Comparison of ENCODE assay signal across 26 cellular contexts in the genomic region with DNA sequence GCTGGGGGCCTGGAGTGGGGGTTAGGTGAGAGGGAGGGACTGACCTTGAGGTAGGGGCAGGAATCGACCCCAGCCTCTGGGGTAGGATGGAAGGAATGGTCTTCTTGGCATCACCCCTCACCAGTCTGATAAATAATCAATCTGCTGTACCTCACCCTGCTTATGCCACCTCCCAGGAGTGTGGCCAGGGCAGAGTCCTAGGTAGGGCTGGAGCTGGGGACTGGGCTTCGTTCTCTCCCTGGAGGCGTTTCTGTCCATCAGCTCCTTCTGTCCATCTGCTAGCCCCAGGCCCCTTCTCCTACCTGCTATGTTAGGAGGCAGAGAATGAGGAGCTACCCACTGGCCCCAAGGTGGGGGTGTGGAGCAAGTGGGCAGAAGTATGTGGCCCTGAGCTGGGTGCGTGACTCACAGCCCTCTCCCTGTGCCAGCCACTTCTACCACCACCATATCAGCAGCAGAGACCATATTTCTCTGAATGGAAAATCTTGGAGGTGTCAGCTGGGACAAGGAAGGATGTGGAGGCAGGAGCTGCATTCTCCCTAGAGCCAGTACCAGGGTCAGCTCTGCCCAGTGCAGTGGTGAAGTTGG. TPM values are rescaled to one million over a fixed set of nuclear protein-coding genes. Genes with fewer than 3 reads are reported as not detected.
DNase-seq lines count a peak whose midpoint lies in the region; ATAC-seq, FAIRE-seq and TF ChIP-seq lines count a peak whose summit lies in the region.
"Had no signal": no experiment of that assay in that cellular context is flagged by ENCODE, and none has a peak within 500 bp of the region (broad histone marks: within the 10 kb centered on the region; RNA-seq: fewer than 3 reads in every experiment).

No MANE protein-coding gene starts in this region.

- H3K4me3 Mint-ChIP-seq in brain (no peak overlapping the region), chondrocyte (ENCODE audit: unreplicated experiment) (no peak overlapping the region)
- H3K4me3 Mint-ChIP-seq: activated CD4-positive, alpha-beta T cell treated with anti-CD3 and anti-CD28 coated beads, Interleukin-2, amount 10 ng/mL, durations not matched to agents 24 days and 14 days; activated T-helper 1 cell treated with anti-CD3 and anti-CD28 coated beads, Interleukin-12 subunit alpha, Interleukin-12 subunit beta, Interleukin-2, Interleukin-4 antibody, amounts not matched to agents 30 ng/mL and 10 ng/mL and 1 ng/mL, durations not matched to agents 14 hours and 24 hours and 36 hours; CD4-positive, alpha-beta memory T cell; T-helper 1 cell treated with Interleukin-12 subunit alpha and Interleukin-12 subunit beta and Interleukin-4 antibody, amounts not matched to agents 30 μg/mL and 1 μg/mL, for 36 hours had no signal

- H3K27ac Mint-ChIP-seq in brain (peak overlapping the region in 3 of 5 experiments; percentile 63 to 89 (median 72)), chondrocyte (ENCODE audit: unreplicated experiment) (no peak overlapping the region)
- H3K27ac Mint-ChIP-seq: activated CD4-positive, alpha-beta T cell treated with anti-CD3 and anti-CD28 coated beads, Interleukin-2, amount 10 ng/mL, durations not matched to agents 24 days and 14 days; activated T-helper 1 cell treated with anti-CD3 and anti-CD28 coated beads, Interleukin-12 subunit alpha, Interleukin-12 subunit beta, Interleukin-2, Interleukin-4 antibody, amounts not matched to agents 30 ng/mL and 10 ng/mL and 1 ng/mL, durations not matched to agents 14 hours and 24 hours and 36 hours; T-helper 1 cell treated with Interleukin-12 subunit alpha and Interleukin-12 subunit beta and Interleukin-4 antibody, amounts not matched to agents 30 μg/mL and 1 μg/mL, for 36 hours had no signal

- H3K4me2 ChIP-seq in HepG2 (ENCODE audit: low read depth, low read length): peak overlapping the region; percentile 38; the same call in 1 of the 2 replicates
- H3K4me2 ChIP-seq: KMS-11 had no signal

- H3K27ac ChIP-seq in HepG2 (ENCODE audit: extremely low read length, insufficient read depth, low read length) (no peak overlapping the region), caudate nucleus (ENCODE audit: low read depth, low read length) (no peak overlapping the region)
- H3K27ac ChIP-seq: KMS-11, lower lobe of right lung, psoas muscle, skin epidermis, upper lobe of right lung had no signal

- TF ChIP-seq RAD21 in HepG2 (CRISPR knock-in tag; IDR thresholded peaks at IDR 0.05): no peak

- peak; percentile 10; the same call in 1 of the 3 replicates for ATAC-seq in HepG2
- ATAC-seq in HG03342 (IDR thresholded peaks at IDR 0.05; ENCODE audit: unreplicated experiment): no peak
- ATAC-seq: upper lobe of right lung had no signal

- no peak overlapping the region for H2AFZ ChIP-seq in HepG2 (ENCODE audit: low read length)

- no peak overlapping the region for H3K9ac ChIP-seq in HepG2 (ENCODE audit: insufficient read depth, low read depth, low read length)
- H3K9ac ChIP-seq: KMS-11 had no signal

- H3K27me3 ChIP-seq in HepG2 (ENCODE audit: control insufficient read depth in 1 of 2, insufficient read depth in 2 of 2, low read length in 2 of 2): peaks cover 2 to 7% of the 10 kb centered on the region in 2 experiments; a peak in 2 of 5 replicates

- no peak for FAIRE-seq in HepG2 (lab: Jason Lieb, UNC)
- FAIRE-seq: islet of Langerhans had no signal

- TF ChIP-seq EP300 in HepG2 (IDR thresholded peaks at IDR 0.05; ENCODE audit: low read depth in 2 of 2, low read length in 2 of 2) (no peak), HepG2 (CRISPR knock-in tag; IDR thresholded peaks at IDR 0.05; ENCODE audit: borderline replicate concordance) (no peak)

- in situ Hi-C loops in ACHN (cut with HindIII; ENCODE audit: low pct_ligation_motif_present, low pct_unique_long_range_greater_than_20kb, low sequenced_read_pairs): no loop called here
- in situ Hi-C loops in HepG2 (cut with HindIII; ENCODE audit: extremely low pct_ligation_motif_present, low pct_unique_long_range_greater_than_20kb): no loop called here

- H3K36me3 ChIP-seq in HepG2 (replicated peaks in 1 of 2; ENCODE audit: control insufficient read depth in 1 of 2, insufficient read depth in 2 of 2, low read length in 2 of 2): no peaks in the 10 kb centered on the region
- H3K36me3 ChIP-seq: lower lobe of right lung, upper lobe of right lung had no signal

- no peaks in the 10 kb centered on the region for H3K9me3 ChIP-seq in HepG2 (ENCODE audit: low read length)
- H3K9me3 ChIP-seq: lower lobe of right lung, psoas muscle, upper lobe of right lung had no signal

- no peaks in the 10 kb centered on the region for H3K36me3 Mint-ChIP-seq in brain
- H3K36me3 Mint-ChIP-seq in chondrocyte (ENCODE audit: low read depth): no peaks in the 10 kb centered on the region
- H3K36me3 Mint-ChIP-seq: CD4-positive, alpha-beta memory T cell had no signal

- DNase-seq in ACHN (peak; percentile 28), HT1080 (ENCODE audit: low read depth) (peak; percentile 42), HepG2 (ENCODE audit: low spot score) (no peak), AG08396 (ENCODE audit: low spot score) (no peak), caudate nucleus (lab: John Stamatoyannopoulos, UW) (no peak), chondrocyte (ENCODE audit: low spot score) (no peak)
- DNase-seq: activated CD4-positive, alpha-beta T cell treated with anti-CD3 and anti-CD28 coated beads, Interleukin-2, amount 10 ng/mL, durations not matched to agents 24 days and 14 days; activated naive CD4-positive, alpha-beta T cell treated with anti-CD3 and anti-CD28 coated beads, Interleukin-2, amount 50 U/mL, for 16 hours; anterior cingulate cortex; CD4-positive, alpha-beta memory T cell; erythroblast; foreskin melanocyte; lower lobe of right lung; NCI-H187; NCI-H2227 treated with DMSO at 0.1 percent for 48 hours; NCI-H82; psoas muscle; stimulated activated CD4-positive, alpha-beta T cell treated with anti-CD3 and anti-CD28 coated beads, Interleukin-1b, Interleukin-23, amount 100 ng/mL, for 48 hours; upper lobe of right lung had no signal

- H3K4me1 Mint-ChIP-seq in brain (peaks cover 37% of the 10 kb centered on the region), chondrocyte (ENCODE audit: low read depth) (no peaks in the 10 kb centered on the region)
- H3K4me1 Mint-ChIP-seq: activated CD4-positive, alpha-beta T cell treated with anti-CD3 and anti-CD28 coated beads, Interleukin-2, amount 10 ng/mL, durations not matched to agents 24 days and 14 days; CD4-positive, alpha-beta memory T cell had no signal

- TF ChIP-seq POLR2A in HepG2 (IDR thresholded peaks at IDR 0.05; ENCODE audit: insufficient read depth in 1 of 2, low read depth in 2 of 2, low read length in 2 of 2): no peak

- no peaks in the 10 kb centered on the region for H3K9me3 Mint-ChIP-seq in brain
- H3K9me3 Mint-ChIP-seq in chondrocyte (ENCODE audit: low read depth): no peaks in the 10 kb centered on the region
- H3K9me3 Mint-ChIP-seq: activated CD4-positive, alpha-beta T cell treated with anti-CD3 and anti-CD28 coated beads, Interleukin-2, amount 10 ng/mL, durations not matched to agents 24 days and 14 days; activated T-helper 1 cell treated with anti-CD3 and anti-CD28 coated beads, Interleukin-12 subunit alpha, Interleukin-12 subunit beta, Interleukin-2, Interleukin-4 antibody, amounts not matched to agents 30 ng/mL and 10 ng/mL and 1 ng/mL, durations not matched to agents 14 hours and 24 hours and 36 hours; CD4-positive, alpha-beta memory T cell; T-helper 1 cell treated with Interleukin-12 subunit alpha and Interleukin-12 subunit beta and Interleukin-4 antibody, amounts not matched to agents 30 μg/mL and 1 μg/mL, for 36 hours had no signal

- peaks cover 69% of the 10 kb centered on the region for H3K4me1 ChIP-seq in HepG2 (ENCODE audit: insufficient read depth, low read length)
- H3K4me1 ChIP-seq: lower lobe of right lung, psoas muscle, upper lobe of right lung had no signal

- intact Hi-C loops in HepG2 (cut with micrococcal nuclease; ENCODE audit: unreplicated experiment): no loop called here

- BruUV-seq in HepG2 (replicated peaks; lab: Mats Ljungman, UMichigan): no TSS peak

- H4K20me1 ChIP-seq in HepG2 (ENCODE audit: insufficient read depth, low read length): no peaks in the 10 kb centered on the region

- CTCF ChIA-PET in HepG2 (lab: Yijun Ruan, JAX; ENCODE audit: low intra/inter-chr PET ratio, low total read pairs): no interaction called here

- POLR2A ChIA-PET in HepG2 (lab: Yijun Ruan, JAX): no interaction called here

- TF ChIP-seq CTCF in brain (conservative IDR thresholded peaks at IDR 0.05) (no peak), HepG2 (CRISPR knock-in tag; IDR thresholded peaks at IDR 0.05) (no peak), chondrocyte (IDR thresholded peaks at IDR 0.05) (no peak)

- H3K4me3 ChIP-seq in HepG2 (replicated peaks in 1 of 3; ENCODE audit: insufficient read depth in 1 of 3, low read depth in 2 of 3, low read length in 3 of 3): no peak overlapping the region; a peak in 1 of 6 replicates
- H3K4me3 ChIP-seq: lower lobe of right lung, psoas muscle, skin epidermis, upper lobe of right lung had no signal

- 30% methylated on average over 2 of the region's 4 CpGs for WGBS in HepG2 (ENCODE audit: low lambda C conversion rate)

- peaks cover 9% of the 10 kb centered on the region for H3K27me3 Mint-ChIP-seq in brain
- H3K27me3 Mint-ChIP-seq in chondrocyte (ENCODE audit: low read depth): peaks cover 20% of the 10 kb centered on the region

- H3K79me2 ChIP-seq in HepG2 (ENCODE audit: insufficient read depth, low read length): no peaks in the 10 kb centered on the region

RNA-seq across cellular contexts. Expression of gene SEZ6, which starts 12.7 kb away (rescaled TPM):
- total RNA-seq in HT1080 (2014; rRNA removed; shearing (Covaris generic)): not detected in 2 replicates
- 0.40 TPM in 1 of 2 replicates, not detected in the other for polyA plus RNA-seq in HT1080 (2015; cell fraction: cytosol; rRNA removed)
- 0.05 TPM in 1 of 2 replicates, not detected in the other for polyA plus RNA-seq in HT1080 (2015; cell fraction: nucleus; rRNA removed)
- polyA plus RNA-seq in brain (ENCODE audit: insufficient read depth, low read depth, low replicate concordance) (64.1 TPM), HepG2 (2011; rRNA removed) (0.01 TPM in 1 of 2 replicates, not detected in the other)
- total RNA-seq in HepG2 (2016; rRNA removed; fragmentation: Illumina TruSeq; extraction: Trizol) (not detected in 2 replicates), chondrocyte (0.35 to 0.46 TPM in 2 of 3 replicates, not detected in the other)
- total RNA-seq in HepG2 (2016; cell fraction: cytosol; rRNA removed; fragmentation: Illumina TruSeq; extraction: Trizol; ENCODE audit: low read depth): not detected in 2 replicates
- total RNA-seq in HepG2 (2016; cell fraction: insoluble cytoplasmic fraction; rRNA removed; fragmentation: Illumina TruSeq; extraction: Trizol): not detected in 2 replicates
- total RNA-seq in HepG2 (2016; cell fraction: membrane; rRNA removed; fragmentation: Illumina TruSeq; extraction: Trizol): not detected in 2 replicates
- total RNA-seq in HepG2 (2016; cell fraction: nucleus; rRNA removed; fragmentation: Illumina TruSeq; extraction: Trizol): not detected in 2 replicates
- polyA plus RNA-seq in HepG2 (2011; cell fraction: cytosol; rRNA removed): 0.03 TPM in 1 of 2 replicates, not detected in the other
- 0.26 and 0.52 TPM in 2 replicates for polyA plus RNA-seq in HepG2 (2011; cell fraction: nucleus; rRNA removed)
- polyA plus RNA-seq in HepG2 (2012): 0.38 TPM in 1 of 2 replicates, not detected in the other
- not detected in 2 replicates for polyA plus RNA-seq in HepG2 (2016; cell fraction: cytosol; fragmentation: Illumina TruSeq; extraction: Trizol; ENCODE audit: low read depth)
- polyA plus RNA-seq in HepG2 (2016; cell fraction: insoluble cytoplasmic fraction; fragmentation: Illumina TruSeq; extraction: Trizol; ENCODE audit: low read depth): not detected in 2 replicates
- not detected in 2 replicates for polyA plus RNA-seq in HepG2 (2016; cell fraction: membrane; fragmentation: Illumina TruSeq; extraction: Trizol; ENCODE audit: low read depth)
- polyA plus RNA-seq in HepG2 (2016; cell fraction: nucleus; fragmentation: Illumina TruSeq; extraction: Trizol; ENCODE audit: insufficient read depth, low read depth): not detected in 2 replicates
- not detected in 2 replicates for polyA minus RNA-seq in HepG2 (2011; rRNA and poly(A)+ RNA removed; ENCODE audit: low replicate concordance)
- not detected in 2 replicates for polyA minus RNA-seq in HepG2 (2011; cell fraction: cytosol; rRNA and poly(A)+ RNA removed)
- not detected in 2 replicates for polyA minus RNA-seq in HepG2 (2011; cell fraction: nucleus; rRNA and poly(A)+ RNA removed)
- total RNA-seq: activated CD4-positive, alpha-beta T cell treated with anti-CD3 and anti-CD28 coated beads, Interleukin-2, amount 10 ng/mL, durations not matched to agents 24 days and 14 days; activated T-helper 1 cell treated with anti-CD3 and anti-CD28 coated beads, Interleukin-12 subunit alpha, Interleukin-12 subunit beta, Interleukin-2, Interleukin-4 antibody, amounts not matched to agents 30 ng/mL and 10 ng/mL and 1 ng/mL, durations not matched to agents 14 hours and 24 hours and 36 hours; CD4-positive, alpha-beta memory T cell; lower lobe of right lung; psoas muscle; upper lobe of right lung had no signal

RNA-seq across cellular contexts. Expression of gene PHF12, which starts 41.8 kb away (rescaled TPM):
- 21.1 and 24.7 TPM in 2 replicates for total RNA-seq in HT1080 (2014; rRNA removed; shearing (Covaris generic))
- 12.6 and 18.9 TPM in 2 replicates for polyA plus RNA-seq in HT1080 (2015; cell fraction: cytosol; rRNA removed)
- polyA plus RNA-seq in HT1080 (2015; cell fraction: nucleus; rRNA removed): 32.8 and 39.2 TPM in 2 replicates
- polyA plus RNA-seq in brain (ENCODE audit: insufficient read depth, low read depth, low replicate concordance) (43.1 TPM), HepG2 (2011; rRNA removed) (17.1 and 23.9 TPM in 2 replicates)
- total RNA-seq in HepG2 (2016; rRNA removed; fragmentation: Illumina TruSeq; extraction: Trizol) (9.8 and 10.0 TPM in 2 replicates), chondrocyte (30.2 to 49.2 TPM (median 33.6 TPM) in 3 replicates)
- total RNA-seq in HepG2 (2016; cell fraction: cytosol; rRNA removed; fragmentation: Illumina TruSeq; extraction: Trizol; ENCODE audit: low read depth): 38.8 and 40.7 TPM in 2 replicates
- total RNA-seq in HepG2 (2016; cell fraction: insoluble cytoplasmic fraction; rRNA removed; fragmentation: Illumina TruSeq; extraction: Trizol): 6.6 and 12.3 TPM in 2 replicates
- total RNA-seq in HepG2 (2016; cell fraction: membrane; rRNA removed; fragmentation: Illumina TruSeq; extraction: Trizol): 20.1 and 21.2 TPM in 2 replicates
- total RNA-seq in HepG2 (2016; cell fraction: nucleus; rRNA removed; fragmentation: Illumina TruSeq; extraction: Trizol): 11.6 and 13.5 TPM in 2 replicates
- polyA plus RNA-seq in HepG2 (2011; cell fraction: cytosol; rRNA removed): 9.0 and 10.2 TPM in 2 replicates
- 40.3 and 44.7 TPM in 2 replicates for polyA plus RNA-seq in HepG2 (2011; cell fraction: nucleus; rRNA removed)
- polyA plus RNA-seq in HepG2 (2012): 12.4 and 17.6 TPM in 2 replicates
- 2.7 and 2.8 TPM in 2 replicates for polyA plus RNA-seq in HepG2 (2016; cell fraction: cytosol; fragmentation: Illumina TruSeq; extraction: Trizol; ENCODE audit: low read depth)
- polyA plus RNA-seq in HepG2 (2016; cell fraction: insoluble cytoplasmic fraction; fragmentation: Illumina TruSeq; extraction: Trizol; ENCODE audit: low read depth): 11.3 and 15.3 TPM in 2 replicates
- polyA plus RNA-seq in HepG2 (2016; cell fraction: membrane; fragmentation: Illumina TruSeq; extraction: Trizol; ENCODE audit: low read depth): 9.9 and 10.4 TPM in 2 replicates
- 39.1 and 44.1 TPM in 2 replicates for polyA plus RNA-seq in HepG2 (2016; cell fraction: nucleus; fragmentation: Illumina TruSeq; extraction: Trizol; ENCODE audit: insufficient read depth, low read depth)
- 32.1 and 43.1 TPM in 2 replicates for polyA minus RNA-seq in HepG2 (2011; rRNA and poly(A)+ RNA removed; ENCODE audit: low replicate concordance)
- polyA minus RNA-seq in HepG2 (2011; cell fraction: cytosol; rRNA and poly(A)+ RNA removed): 13.8 and 18.0 TPM in 2 replicates
- 23.6 and 28.2 TPM in 2 replicates for polyA minus RNA-seq in HepG2 (2011; cell fraction: nucleus; rRNA and poly(A)+ RNA removed)

RNA-seq across cellular contexts. Expression of gene PIPOX, which starts 49.8 kb away (rescaled TPM):
- total RNA-seq in HT1080 (2014; rRNA removed; shearing (Covaris generic)): 0.14 and 0.33 TPM in 2 replicates
- not detected in 2 replicates for polyA plus RNA-seq in HT1080 (2015; cell fraction: cytosol; rRNA removed)
- 1.6 TPM in 1 of 2 replicates, not detected in the other for polyA plus RNA-seq in HT1080 (2015; cell fraction: nucleus; rRNA removed)
- polyA plus RNA-seq in brain (ENCODE audit: insufficient read depth, low read depth, low replicate concordance) (12.4 TPM), HepG2 (2011; rRNA removed) (154 and 170 TPM in 2 replicates)
- total RNA-seq in HepG2 (2016; rRNA removed; fragmentation: Illumina TruSeq; extraction: Trizol) (87.3 and 118 TPM in 2 replicates), chondrocyte (1.5 to 2.3 TPM (median 2.2 TPM) in 3 replicates)
- 26.7 and 31.6 TPM in 2 replicates for total RNA-seq in HepG2 (2016; cell fraction: cytosol; rRNA removed; fragmentation: Illumina TruSeq; extraction: Trizol; ENCODE audit: low read depth)
- total RNA-seq in HepG2 (2016; cell fraction: insoluble cytoplasmic fraction; rRNA removed; fragmentation: Illumina TruSeq; extraction: Trizol): 88.1 and 122 TPM in 2 replicates
- 58.6 and 66.6 TPM in 2 replicates for total RNA-seq in HepG2 (2016; cell fraction: membrane; rRNA removed; fragmentation: Illumina TruSeq; extraction: Trizol)
- total RNA-seq in HepG2 (2016; cell fraction: nucleus; rRNA removed; fragmentation: Illumina TruSeq; extraction: Trizol): 44.6 and 56.3 TPM in 2 replicates
- polyA plus RNA-seq in HepG2 (2011; cell fraction: cytosol; rRNA removed): 162 and 171 TPM in 2 replicates
- polyA plus RNA-seq in HepG2 (2011; cell fraction: nucleus; rRNA removed): 53.1 and 70.6 TPM in 2 replicates
- 126 and 138 TPM in 2 replicates for polyA plus RNA-seq in HepG2 (2012)
- polyA plus RNA-seq in HepG2 (2016; cell fraction: cytosol; fragmentation: Illumina TruSeq; extraction: Trizol; ENCODE audit: low read depth): 27.0 and 31.1 TPM in 2 replicates
- 141 and 149 TPM in 2 replicates for polyA plus RNA-seq in HepG2 (2016; cell fraction: insoluble cytoplasmic fraction; fragmentation: Illumina TruSeq; extraction: Trizol; ENCODE audit: low read depth)
- polyA plus RNA-seq in HepG2 (2016; cell fraction: membrane; fragmentation: Illumina TruSeq; extraction: Trizol; ENCODE audit: low read depth): 56.2 and 67.0 TPM in 2 replicates
- 75.2 and 77.3 TPM in 2 replicates for polyA plus RNA-seq in HepG2 (2016; cell fraction: nucleus; fragmentation: Illumina TruSeq; extraction: Trizol; ENCODE audit: insufficient read depth, low read depth)
- polyA minus RNA-seq in HepG2 (2011; rRNA and poly(A)+ RNA removed; ENCODE audit: low replicate concordance): 19.4 and 304 TPM in 2 replicates
- polyA minus RNA-seq in HepG2 (2011; cell fraction: cytosol; rRNA and poly(A)+ RNA removed): 55.4 and 68.2 TPM in 2 replicates
- polyA minus RNA-seq in HepG2 (2011; cell fraction: nucleus; rRNA and poly(A)+ RNA removed): 58.6 and 76.2 TPM in 2 replicates

Comparison
In these comparisons a context has a peak if more than half of its experiments do, and no peak if none do; other contexts are left out.
1. DNase-seq: peak in ACHN (single experiment) and HT1080 (single experiment); none in HepG2 (single experiment), AG08396 (single experiment), caudate nucleus (0 of 61) and chondrocyte (single experiment).